ENCODE assay signal across 5 cellular contexts in the genomic region with DNA sequence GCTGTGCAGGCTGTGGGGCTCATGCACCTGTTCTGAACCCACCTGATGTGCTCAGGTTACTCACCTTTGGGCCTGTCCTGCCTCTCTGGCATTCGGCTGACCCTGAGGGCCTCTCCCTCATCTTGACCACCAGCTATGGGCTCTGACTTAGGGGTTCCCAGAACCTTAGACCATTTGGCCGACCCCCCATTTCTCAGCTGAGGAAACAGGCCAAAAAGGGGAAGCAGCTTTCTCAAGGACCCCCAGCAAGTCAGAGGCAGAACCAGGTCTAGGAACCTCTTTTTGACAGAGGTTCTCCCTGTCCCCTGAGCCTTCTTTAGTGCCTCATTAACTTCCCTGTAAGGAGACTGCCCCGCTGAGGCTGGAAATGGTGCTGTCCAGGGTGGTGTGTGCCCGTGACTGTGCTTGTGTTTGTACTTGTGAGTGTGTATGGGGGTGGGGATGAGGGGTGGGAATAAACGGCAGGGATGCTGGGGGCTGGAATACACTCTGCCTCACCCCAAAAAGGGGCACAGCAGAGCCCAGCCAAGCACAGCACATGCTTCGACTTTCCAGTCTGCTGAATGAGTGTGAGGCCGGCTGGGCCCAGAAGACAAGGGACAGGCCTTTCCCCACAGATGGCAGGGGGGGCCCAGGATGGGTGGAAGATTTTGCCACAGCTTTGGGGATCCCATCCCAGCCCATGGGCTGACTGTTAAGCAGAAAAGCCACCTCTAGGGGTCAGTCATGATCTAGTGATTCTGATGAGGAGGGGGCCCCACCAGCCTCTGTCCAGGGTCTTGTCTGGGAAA. TPM values are rescaled to one million over a fixed set of nuclear protein-coding genes. Genes with fewer than 3 reads are reported as not detected.
"Had no signal": no experiment of that assay in that cellular context is flagged by ENCODE, and none has a peak within 500 bp of the region (broad histone marks: within the 10 kb centered on the region; RNA-seq: fewer than 3 reads in every experiment).

No MANE protein-coding gene starts in this region.

RNA-seq across cellular contexts. Expression of gene GOLGA8Q, which starts 28.2 kb away (rescaled TPM):
- total RNA-seq: hepatocyte, lower lobe of right lung, neural crest cell had no signal
- polyA plus RNA-seq: hepatocyte; mammary epithelial cell; naive thymus-derived CD8-positive, alpha-beta T cell had no signal
